In the genomic region with DNA sequence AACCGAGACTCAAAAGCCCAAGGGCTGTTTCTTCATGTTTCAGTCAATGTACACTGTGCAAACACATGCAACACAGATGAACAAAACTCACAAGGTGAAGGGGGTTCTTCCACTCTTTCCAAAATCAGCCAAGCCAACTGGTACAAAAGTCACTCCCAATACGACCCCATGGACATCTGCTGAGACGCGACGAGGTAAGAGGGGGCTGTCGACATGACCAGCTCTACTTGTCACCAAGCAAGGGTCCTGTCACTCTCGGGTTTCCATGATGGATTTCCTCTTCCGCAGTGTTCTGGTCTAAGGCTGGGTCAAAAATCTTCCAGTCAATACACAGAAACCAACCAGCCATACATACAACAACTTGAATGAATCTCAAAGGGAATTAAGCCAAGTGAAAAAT, we compare ENCODE assay signal across 25 cellular contexts. TPM values are rescaled to one million over a fixed set of nuclear protein-coding genes. Genes with fewer than 3 reads are reported as not detected.
DNase-seq lines count a peak whose midpoint lies in the region; ATAC-seq and TF ChIP-seq lines count a peak whose summit lies in the region.
"Had no signal": no experiment of that assay in that cellular context is flagged by ENCODE, and none has a peak within 500 bp of the region (broad histone marks: within the 10 kb centered on the region; RNA-seq: fewer than 3 reads in every experiment).

No MANE protein-coding gene starts in this region.

- ATAC-seq in HG03565 (IDR thresholded peaks at IDR 0.05; ENCODE audit: unreplicated experiment) (no peak), HG02571 (IDR thresholded peaks at IDR 0.05; ENCODE audit: unreplicated experiment) (no peak)
- ATAC-seq: K562, left ventricle myocardium superior, Right ventricle myocardium inferior had no signal

- BruUV-seq in mammary epithelial cell (replicated peaks; lab: Mats Ljungman, UMichigan) = no TSS peak

- CTCF ChIA-PET in mammary epithelial cell (lab: Charles Lee; ENCODE audit: low non-redundant PET) = no interaction called here

- DNase-seq in HFFc6 (no peak), mammary epithelial cell (no peak), NOMO-1 treated with dmso at 0.1 percent for 144 hours (lab: John Stamatoyannopoulos, UW; ENCODE audit: unreplicated experiment) (no peak), H4 (ENCODE audit: low spot score) (no peak)
- DNase-seq: activated CD4-positive, alpha-beta memory T cell treated with anti-CD3 and anti-CD28 coated beads, Interleukin-2, amount 10 ng/mL, durations not matched to agents 7 days and 5 days; activated CD4-positive, CD25-positive, alpha-beta regulatory T cell; activated gamma-delta T cell treated with Interleukin-2 at 50 U/mL for 16 hours; CD4-positive, alpha-beta memory T cell; GOT3; left ventricle myocardium superior; NCI-H1436 treated with DMSO at 0.1 percent for 48 hours; NCI-H2171 treated with DMSO at 0.1 percent for 48 hours; NCI-H69; nucleus accumbens; stimulated activated CD4-positive, alpha-beta T cell treated with anti-CD3 and anti-CD28 coated beads, Interleukin-4, amount 100 ng/mL, for 24 hours; uterus had no signal

- TF ChIP-seq CTCF in HFFc6 (IDR thresholded peaks at IDR 0.05) = no peak
- TF ChIP-seq CTCF in mammary epithelial cell (conservative IDR thresholded peaks at IDR 0.05 in 1 of 2, IDR thresholded peaks at IDR 0.05 in 1 of 2; ENCODE audit: extremely low read depth in 1 of 2, insufficient read depth in 1 of 2, low read depth in 1 of 2, low read length in 2 of 2) = no peak

- peaks cover 77% of the 10 kb centered on the region for H3K4me1 Mint-ChIP-seq in HFFc6 (ENCODE audit: low read depth)
- H3K4me1 Mint-ChIP-seq: activated CD4-positive, alpha-beta memory T cell treated with anti-CD3 and anti-CD28 coated beads, Interleukin-2, amount 10 ng/mL, durations not matched to agents 7 days and 5 days; CD4-positive, alpha-beta memory T cell had no signal

- no peak overlapping the region for H3K4me3 ChIP-seq in mammary epithelial cell (replicated peaks in 1 of 3; ENCODE audit: insufficient read depth in 1 of 3, low read depth in 2 of 3, low read length in 3 of 3)
- no peak overlapping the region for H3K4me3 ChIP-seq in mucosa of rectum (ENCODE audit: low read length in 2 of 2)
- no peak overlapping the region for H3K4me3 ChIP-seq in subcutaneous abdominal adipose tissue (ENCODE audit: low read depth in 1 of 5, low read length in 5 of 5)
- H3K4me3 ChIP-seq: adrenal gland, hepatocyte, K562, uterus had no signal

- intact Hi-C loops in mammary epithelial cell (cut with micrococcal nuclease) = no loop called here

- H3K9ac ChIP-seq in mammary epithelial cell (ENCODE audit: insufficient read depth, low read length) = no peak overlapping the region
- no peak overlapping the region for H3K9ac ChIP-seq in mucosa of rectum (ENCODE audit: low read depth in 1 of 2, low read length in 2 of 2)
- no peak overlapping the region for H3K9ac ChIP-seq in subcutaneous abdominal adipose tissue (ENCODE audit: low read length in 5 of 5)

- H3K36me3 Mint-ChIP-seq in HFFc6 (ENCODE audit: low read depth) = peaks cover 14% of the 10 kb centered on the region
- H3K36me3 Mint-ChIP-seq: CD4-positive, alpha-beta memory T cell had no signal

- H3K4me2 ChIP-seq in mammary epithelial cell (ENCODE audit: insufficient read depth, low read depth, low read length) = no peak overlapping the region
- H3K4me2 ChIP-seq: hepatocyte had no signal

- H3K36me3 ChIP-seq in mammary epithelial cell (ENCODE audit: insufficient read depth, low read length) (peaks cover under 1% of the 10 kb centered on the region), mucosa of rectum (ENCODE audit: control insufficient read depth in 2 of 2, insufficient read depth in 2 of 2, low read length in 2 of 2) (peaks cover 6 to 17% of the 10 kb centered on the region in 2 donors), subcutaneous abdominal adipose tissue (ENCODE audit: control insufficient read depth in 5 of 5, insufficient read depth in 5 of 5, low read length in 5 of 5) (peaks cover 0 to 8% (median 0%) of the 10 kb centered on the region in 5 donors)
- H3K36me3 ChIP-seq: adrenal gland, uterus had no signal

- no peak overlapping the region for H2AFZ ChIP-seq in mammary epithelial cell (ENCODE audit: low read depth, low read length)
- H2AFZ ChIP-seq: hepatocyte had no signal

- WGBS in mammary epithelial cell (ENCODE audit: low coverage, missing lambda C conversion rate) = 87% methylated on average over 8 of the region's 8 CpGs

- no peaks in the 10 kb centered on the region for H3K9me3 ChIP-seq in mammary epithelial cell (replicated peaks; ENCODE audit: insufficient read depth, low read length)
- no peaks in the 10 kb centered on the region for H3K9me3 ChIP-seq in mucosa of rectum (ENCODE audit: control insufficient read depth in 2 of 2, low read length in 2 of 2)
- H3K9me3 ChIP-seq in subcutaneous abdominal adipose tissue (ENCODE audit: control insufficient read depth in 5 of 5, low read length in 5 of 5) = no peaks in the 10 kb centered on the region
- H3K9me3 ChIP-seq: adrenal gland, uterus had no signal

- H3K4me3 Mint-ChIP-seq in HFFc6 = no peak overlapping the region
- H3K4me3 Mint-ChIP-seq: activated CD4-positive, alpha-beta memory T cell treated with anti-CD3 and anti-CD28 coated beads, Interleukin-2, amount 10 ng/mL, durations not matched to agents 7 days and 5 days; CD4-positive, alpha-beta memory T cell; stimulated activated naive CD8-positive, alpha-beta T cell treated with anti-CD3 and anti-CD28 coated beads, Interleukin-15, Interleukin-2, amounts not matched to agents 100 ng/mL and 50 ng/mL, for 24 hours had no signal

- peaks cover 3% of the 10 kb centered on the region; the same call in 1 of the 2 replicates for H3K27me3 Mint-ChIP-seq in HFFc6 (ENCODE audit: insufficient read depth)

- no peaks in the 10 kb centered on the region for H3K9me3 Mint-ChIP-seq in HFFc6
- H3K9me3 Mint-ChIP-seq: activated CD4-positive, alpha-beta memory T cell treated with anti-CD3 and anti-CD28 coated beads, Interleukin-2, amount 10 ng/mL, durations not matched to agents 7 days and 5 days; CD4-positive, alpha-beta memory T cell; stimulated activated naive CD8-positive, alpha-beta T cell treated with anti-CD3 and anti-CD28 coated beads, Interleukin-15, Interleukin-2, amounts not matched to agents 100 ng/mL and 50 ng/mL, for 24 hours had no signal

- H4K20me1 ChIP-seq in mammary epithelial cell (ENCODE audit: insufficient read depth, low read length) = no peaks in the 10 kb centered on the region

- dilution Hi-C loops in mammary epithelial cell (cut with HindIII; ENCODE audit: low sequenced_read_pairs) = no loop called here

- peak overlapping the region; percentile 98 for H3K27ac ChIP-seq in mammary epithelial cell (ENCODE audit: insufficient read depth, low read depth, low read length)
- H3K27ac ChIP-seq in mucosa of rectum (ENCODE audit: low read depth in 2 of 2, low read length in 2 of 2) = peak overlapping the region; percentile 86 to 94
- H3K27ac ChIP-seq in subcutaneous abdominal adipose tissue (ENCODE audit: low read depth, low read length) = peak overlapping the region; percentile 73
- H3K27ac ChIP-seq: hepatocyte had no signal

- no peaks in the 10 kb centered on the region for H3K27me3 ChIP-seq in mammary epithelial cell (ENCODE audit: insufficient read depth, low read length)
- no peaks in the 10 kb centered on the region for H3K27me3 ChIP-seq in mucosa of rectum (ENCODE audit: control insufficient read depth in 2 of 2, insufficient read depth in 2 of 2, low read length in 2 of 2)
- no peaks in the 10 kb centered on the region for H3K27me3 ChIP-seq in subcutaneous abdominal adipose tissue (ENCODE audit: control insufficient read depth in 5 of 5, insufficient read depth in 4 of 5, low read length in 5 of 5)
- H3K27me3 ChIP-seq: adrenal gland, hepatocyte, uterus had no signal

- H3K27ac Mint-ChIP-seq in HFFc6 = peak overlapping the region; percentile 89
- H3K27ac Mint-ChIP-seq: activated CD4-positive, alpha-beta memory T cell treated with anti-CD3 and anti-CD28 coated beads, Interleukin-2, amount 10 ng/mL, durations not matched to agents 7 days and 5 days; CD4-positive, alpha-beta memory T cell; stimulated activated naive CD8-positive, alpha-beta T cell treated with anti-CD3 and anti-CD28 coated beads, Interleukin-15, Interleukin-2, amounts not matched to agents 100 ng/mL and 50 ng/mL, for 24 hours had no signal

- in situ Hi-C loops in mammary epithelial cell (cut with MboI; ENCODE audit: low sequenced_read_pairs in 2 of 2) = no loop called here

- H3K4me1 ChIP-seq in mammary epithelial cell (ENCODE audit: insufficient read depth, low read length) (peaks cover 65% of the 10 kb centered on the region), mucosa of rectum (ENCODE audit: control insufficient read depth in 2 of 2, insufficient read depth in 2 of 2, low read length in 2 of 2) (peaks cover 28 to 55% of the 10 kb centered on the region in 2 donors), subcutaneous abdominal adipose tissue (ENCODE audit: control insufficient read depth in 5 of 5, insufficient read depth in 5 of 5, low read length in 5 of 5) (peaks cover 25 to 66% (median 50%) of the 10 kb centered on the region in 5 donors)

- peaks cover 92% of the 10 kb centered on the region for H3K79me2 ChIP-seq in mammary epithelial cell (ENCODE audit: insufficient read depth, low read length)

RNA-seq across cellular contexts. Expression of a gene that starts 37.8 kb away (rescaled TPM):
- 10 to 100 TPM; 70.6 to 86.9 (median 78.8) TPM for total RNA-seq in HFFc6 (2021; fragmentation: NEBNext Ultra II Directional; extraction: Animal tissue kit (Norgen Biotek cat#: 25700))
- 100 to 1,000 TPM; 111 to 126 TPM for total RNA-seq in mammary epithelial cell
- 141 TPM for polyA plus RNA-seq in mammary epithelial cell
- 123 TPM for polyA minus RNA-seq in mammary epithelial cell
- 58.2 and 69.8 TPM in 2 replicates for total RNA-seq in H4 (2014; rRNA removed; shearing (Covaris generic))
